30 cellular contexts compared by ENCODE assay signal in the genomic region with DNA sequence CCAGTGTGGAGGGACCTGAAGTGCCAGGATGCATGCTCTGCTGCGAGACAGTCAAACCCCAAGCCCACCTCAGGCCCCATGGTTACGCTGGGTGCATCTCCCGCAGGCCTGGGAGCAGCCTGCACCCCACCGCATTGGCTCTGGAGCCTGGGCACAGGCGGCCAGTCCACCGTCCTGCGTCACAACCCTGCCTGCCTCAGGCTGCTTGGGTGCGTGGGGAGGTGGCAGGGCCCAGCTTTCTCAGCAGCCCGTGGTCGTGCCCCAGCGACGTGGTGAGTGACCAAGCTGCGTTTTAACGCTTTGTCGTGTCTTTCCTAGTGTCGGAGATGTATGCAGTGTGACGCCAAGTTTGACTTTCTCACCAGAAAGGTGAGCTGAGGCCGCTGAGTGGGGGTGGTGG.
"Had no signal": no experiment of that assay in that cellular context is flagged by ENCODE, and none has a peak within 500 bp of the region (broad histone marks: within the 10 kb centered on the region; RNA-seq: fewer than 3 reads in every experiment).

No MANE protein-coding gene starts in this region.

- H3K4me1 Mint-ChIP-seq: activated B cell treated with CpG ODN at 0.5 μM for 24 hours; natural killer cell; stimulated activated memory B cell treated with anti-CD40 and anti-IgM and Interleukin-4, amounts not matched to agents 10 μg/mL and 1 μg/mL and 100 μg/mL, for 72 hours had no signal

- ATAC-seq: activated CD8-positive, alpha-beta T cell treated with anti-CD3 and anti-CD28 coated beads for 36 hours; activated naive CD8-positive, alpha-beta T cell treated with anti-CD3 and anti-CD28 coated beads, Interleukin-2, amount 50 U/mL, for 24 hours; activated T-cell treated with anti-CD3 and anti-CD28 coated beads, Interleukin-2, amount 50 U/mL, for 4 hours; activated T-helper 17 cell treated with anti-CD3 and anti-CD28 coated beads, Interleukin-2, amount 50 U/mL, for 72 hours; gastrocnemius medialis; left lobe of liver; lower lobe of right lung; natural killer cell; sciatic nerve; stimulated activated memory B cell treated with anti-CD40 and anti-IgM and Interleukin-4, amounts not matched to agents 10 μg/mL and 1 μg/mL and 100 μg/mL, for 72 hours had no signal

- H3K27ac Mint-ChIP-seq: activated B cell treated with CpG ODN at 0.5 μM for 24 hours; activated CD8-positive, alpha-beta T cell treated with anti-CD3 and anti-CD28 coated beads for 36 hours; activated naive CD4-positive, alpha-beta T cell treated with anti-CD3 and anti-CD28 coated beads, Interleukin-2, amount 50 U/mL, for 24 hours; activated naive CD8-positive, alpha-beta T cell treated with anti-CD3 and anti-CD28 coated beads, Interleukin-2, amount 50 U/mL, for 24 hours; activated T-helper 17 cell treated with anti-CD3 and anti-CD28 coated beads, Interleukin-2, amount 50 U/mL, for 72 hours; natural killer cell; progenitor cell of endocrine pancreas; stimulated activated memory B cell treated with anti-CD40 and anti-IgM and Interleukin-4, amounts not matched to agents 10 μg/mL and 1 μg/mL and 100 μg/mL, for 72 hours had no signal

- H3K9me3 Mint-ChIP-seq: activated B cell treated with CpG ODN at 0.5 μM for 24 hours; activated CD8-positive, alpha-beta T cell treated with anti-CD3 and anti-CD28 coated beads for 36 hours; activated naive CD4-positive, alpha-beta T cell treated with anti-CD3 and anti-CD28 coated beads, Interleukin-2, amount 50 U/mL, for 24 hours; activated naive CD8-positive, alpha-beta T cell treated with anti-CD3 and anti-CD28 coated beads, Interleukin-2, amount 50 U/mL, for 24 hours; activated T-cell treated with anti-CD3 and anti-CD28 coated beads, Interleukin-2, amount 50 U/mL, for 4 hours; activated T-helper 17 cell treated with anti-CD3 and anti-CD28 coated beads, Interleukin-2, amount 50 U/mL, for 72 hours; natural killer cell; stimulated activated memory B cell treated with anti-CD40 and anti-IgM and Interleukin-4, amounts not matched to agents 10 μg/mL and 1 μg/mL and 100 μg/mL, for 72 hours had no signal

- H3K27me3 Mint-ChIP-seq: activated B cell treated with CpG ODN at 0.5 μM for 24 hours; activated CD8-positive, alpha-beta T cell treated with anti-CD3 and anti-CD28 coated beads for 36 hours; activated naive CD4-positive, alpha-beta T cell treated with anti-CD3 and anti-CD28 coated beads, Interleukin-2, amount 50 U/mL, for 24 hours; activated naive CD8-positive, alpha-beta T cell treated with anti-CD3 and anti-CD28 coated beads, Interleukin-2, amount 50 U/mL, for 24 hours; activated T-helper 17 cell treated with anti-CD3 and anti-CD28 coated beads, Interleukin-2, amount 50 U/mL, for 72 hours; progenitor cell of endocrine pancreas; stimulated activated memory B cell treated with anti-CD40 and anti-IgM and Interleukin-4, amounts not matched to agents 10 μg/mL and 1 μg/mL and 100 μg/mL, for 72 hours had no signal

- H3K27ac ChIP-seq: breast epithelium, epithelial cell of prostate, gastrocnemius medialis, lower lobe of right lung, ovary, skin epidermis had no signal

- H3K4me3 Mint-ChIP-seq: activated B cell treated with CpG ODN at 0.5 μM for 24 hours; activated CD8-positive, alpha-beta T cell treated with anti-CD3 and anti-CD28 coated beads for 36 hours; activated naive CD4-positive, alpha-beta T cell treated with anti-CD3 and anti-CD28 coated beads, Interleukin-2, amount 50 U/mL, for 24 hours; activated naive CD8-positive, alpha-beta T cell treated with anti-CD3 and anti-CD28 coated beads, Interleukin-2, amount 50 U/mL, for 24 hours; activated T-cell treated with anti-CD3 and anti-CD28 coated beads, Interleukin-2, amount 50 U/mL, for 4 hours; activated T-helper 17 cell treated with anti-CD3 and anti-CD28 coated beads, Interleukin-2, amount 50 U/mL, for 72 hours; natural killer cell; stimulated activated memory B cell treated with anti-CD40 and anti-IgM and Interleukin-4, amounts not matched to agents 10 μg/mL and 1 μg/mL and 100 μg/mL, for 72 hours had no signal

- H3K4me3 ChIP-seq: breast epithelium, gastrocnemius medialis, lower lobe of right lung, ovary, skin epidermis, stomach, thyroid gland had no signal

- H3K27me3 ChIP-seq: breast epithelium, gastrocnemius medialis, ovary, stomach, thyroid gland had no signal

- DNase-seq: activated B cell treated with CpG ODN at 0.5 μM for 24 hours; activated CD4-positive, alpha-beta T cell treated with anti-CD3 and anti-CD28 coated beads, Interleukin-2, amount 50 U/mL, for 1 hour; activated CD8-positive, alpha-beta T cell treated with anti-CD3 and anti-CD28 coated beads for 36 hours; activated naive CD8-positive, alpha-beta T cell treated with anti-CD3 and anti-CD28 coated beads, Interleukin-2, amount 50 U/mL, for 24 hours; activated T-cell treated with anti-CD3 and anti-CD28 coated beads, Interleukin-2, amount 50 U/mL, for 4 hours; amygdala; central memory CD4-positive, alpha-beta T cell; dermis blood vessel endothelial cell; effector CD8-positive, alpha-beta T cell; gastrocnemius medialis; glutamatergic neuron; lower lobe of right lung; mesenchymal stem cell; natural killer cell; ovary; stimulated activated CD4-positive, alpha-beta T cell treated with anti-CD3 and anti-CD28 coated beads, Interleukin-12 subunit alpha, Interleukin-12 subunit beta, amount 100 ng/mL, for 4 hours; stimulated activated CD4-positive, alpha-beta T cell treated with anti-CD3 and anti-CD28 coated beads, Interleukin-4, amount 100 ng/mL, for 4 hours; stimulated activated CD8-positive, alpha-beta memory T cell treated with anti-CD3 and anti-CD28 coated beads, Interleukin-4, amount 100 ng/mL, for 48 hours; stomach; T-helper 2 cell; thyroid gland had no signal

- H3K36me3 Mint-ChIP-seq: activated naive CD4-positive, alpha-beta T cell treated with anti-CD3 and anti-CD28 coated beads, Interleukin-2, amount 50 U/mL, for 24 hours; natural killer cell had no signal
